9 cellular contexts compared by ENCODE assay signal in the genomic region with DNA sequence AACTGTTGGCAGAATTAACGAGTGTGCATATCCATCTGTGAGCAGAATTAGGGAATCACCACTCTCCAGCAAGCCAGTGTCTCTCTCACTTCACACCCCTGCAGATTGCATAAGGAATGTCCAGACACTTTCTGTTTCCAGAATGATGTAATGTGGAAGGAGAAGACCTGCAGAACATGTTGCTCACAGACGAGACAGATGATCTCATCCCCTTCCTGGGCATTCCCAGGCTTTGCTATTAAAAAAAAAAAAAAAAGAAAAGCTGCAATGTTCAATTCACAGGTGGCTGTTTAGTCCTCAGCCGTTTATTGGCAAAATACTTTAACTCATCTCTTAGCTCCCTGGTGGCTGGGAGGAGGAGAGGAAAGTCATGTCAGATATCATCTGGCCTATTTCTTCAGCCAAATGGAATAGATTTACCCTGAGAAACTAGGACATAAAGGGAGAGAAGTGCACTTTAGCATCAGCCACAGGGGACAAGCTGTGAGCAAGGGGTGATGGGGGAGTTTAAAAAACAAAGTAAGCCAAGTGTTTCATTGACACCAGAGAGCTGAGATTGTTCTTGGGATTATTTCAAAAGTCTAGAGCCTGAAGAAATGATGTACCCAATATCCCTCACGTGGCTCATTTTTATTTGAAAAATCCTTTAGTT.
DNase-seq lines count a peak whose midpoint lies in the region; TF ChIP-seq lines count a peak whose summit lies in the region.
"Had no signal": no experiment of that assay in that cellular context is flagged by ENCODE, and none has a peak within 500 bp of the region (broad histone marks: within the 10 kb centered on the region; RNA-seq: fewer than 3 reads in every experiment).

No MANE protein-coding gene starts in this region.

- H3K4me3 ChIP-seq in foreskin fibroblast (ENCODE audit: low read depth in 1 of 2, low read length in 2 of 2), result no peak overlapping the region

- peak; percentile 87 for DNase-seq in HCEC 1CT
- peak; percentile 87 for DNase-seq in RPMI7951 (ENCODE audit: low read depth)
- peak; percentile 77 to 85 for DNase-seq in foreskin fibroblast
- DNase-seq in retina, result peak; percentile 45
- no peak for DNase-seq in GDM1 (lab: John Stamatoyannopoulos, UW)
- DNase-seq in hippocampal formation (lab: John Stamatoyannopoulos, UW), result no peak
- DNase-seq in epidermal melanocyte (ENCODE audit: insufficient read length, low spot score), result no peak
- DNase-seq: activated CD4-positive, alpha-beta T cell treated with anti-CD3 and anti-CD28 coated beads, Interleukin-2, amount 50 U/mL, for 1 hour; cerebellar nuclear complex had no signal

- TF ChIP-seq CTCF in foreskin fibroblast (IDR thresholded peaks at IDR 0.05; ENCODE audit: low read depth, low read length), result no peak

Comparison
In these comparisons a context has a peak if more than half of its experiments do, and no peak if none do; other contexts are left out.
1. DNase-seq: peak in HCEC 1CT (single experiment), RPMI7951 (single experiment), foreskin fibroblast (2 of 2) and retina (single experiment); none in GDM1 (single experiment), hippocampal formation (0 of 2) and epidermal melanocyte (single experiment).